ENCODE assay signal across 1 cellular context in the genomic region with DNA sequence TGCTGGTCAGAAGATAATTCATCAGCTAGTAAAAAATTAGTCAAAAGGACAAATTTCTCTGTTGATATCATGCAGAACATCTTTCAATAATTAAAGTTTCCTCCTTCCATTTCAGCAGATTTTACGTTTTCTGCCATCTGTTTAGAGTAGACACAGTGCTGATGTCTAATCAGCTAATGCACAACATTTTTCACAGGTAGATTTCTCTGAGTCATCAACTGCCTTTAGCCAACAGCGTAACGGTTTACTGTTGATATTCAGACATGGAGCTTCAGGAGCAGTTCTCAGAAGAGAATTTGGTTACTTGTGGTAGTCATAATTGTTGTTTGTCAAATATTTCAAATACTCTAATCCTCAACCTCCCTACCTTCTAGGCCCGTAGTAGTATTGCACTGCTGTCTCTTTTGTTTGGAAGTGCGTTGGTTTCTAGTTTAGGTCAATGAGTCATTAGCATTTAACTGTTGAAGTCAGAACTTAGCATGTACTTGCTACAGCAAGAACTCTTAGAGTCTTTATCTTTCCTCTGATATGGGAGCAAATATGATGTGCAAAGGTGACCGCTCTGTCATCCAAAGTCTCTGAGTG.
TF ChIP-seq lines count a peak whose summit lies in the region.

No MANE protein-coding gene starts in this region.

TF ChIP-seq in H1, 55 proteins besides CTCF, POLR2A, EP300 and RAD21:
- TF ChIP-seq RNF2 (IDR thresholded peaks at IDR 0.05; ENCODE audit: borderline replicate concordance, low read depth, low read length, missing control alignments, poor library complexity, severe bottlenecking): no peak
- TF ChIP-seq, protein P1, sequence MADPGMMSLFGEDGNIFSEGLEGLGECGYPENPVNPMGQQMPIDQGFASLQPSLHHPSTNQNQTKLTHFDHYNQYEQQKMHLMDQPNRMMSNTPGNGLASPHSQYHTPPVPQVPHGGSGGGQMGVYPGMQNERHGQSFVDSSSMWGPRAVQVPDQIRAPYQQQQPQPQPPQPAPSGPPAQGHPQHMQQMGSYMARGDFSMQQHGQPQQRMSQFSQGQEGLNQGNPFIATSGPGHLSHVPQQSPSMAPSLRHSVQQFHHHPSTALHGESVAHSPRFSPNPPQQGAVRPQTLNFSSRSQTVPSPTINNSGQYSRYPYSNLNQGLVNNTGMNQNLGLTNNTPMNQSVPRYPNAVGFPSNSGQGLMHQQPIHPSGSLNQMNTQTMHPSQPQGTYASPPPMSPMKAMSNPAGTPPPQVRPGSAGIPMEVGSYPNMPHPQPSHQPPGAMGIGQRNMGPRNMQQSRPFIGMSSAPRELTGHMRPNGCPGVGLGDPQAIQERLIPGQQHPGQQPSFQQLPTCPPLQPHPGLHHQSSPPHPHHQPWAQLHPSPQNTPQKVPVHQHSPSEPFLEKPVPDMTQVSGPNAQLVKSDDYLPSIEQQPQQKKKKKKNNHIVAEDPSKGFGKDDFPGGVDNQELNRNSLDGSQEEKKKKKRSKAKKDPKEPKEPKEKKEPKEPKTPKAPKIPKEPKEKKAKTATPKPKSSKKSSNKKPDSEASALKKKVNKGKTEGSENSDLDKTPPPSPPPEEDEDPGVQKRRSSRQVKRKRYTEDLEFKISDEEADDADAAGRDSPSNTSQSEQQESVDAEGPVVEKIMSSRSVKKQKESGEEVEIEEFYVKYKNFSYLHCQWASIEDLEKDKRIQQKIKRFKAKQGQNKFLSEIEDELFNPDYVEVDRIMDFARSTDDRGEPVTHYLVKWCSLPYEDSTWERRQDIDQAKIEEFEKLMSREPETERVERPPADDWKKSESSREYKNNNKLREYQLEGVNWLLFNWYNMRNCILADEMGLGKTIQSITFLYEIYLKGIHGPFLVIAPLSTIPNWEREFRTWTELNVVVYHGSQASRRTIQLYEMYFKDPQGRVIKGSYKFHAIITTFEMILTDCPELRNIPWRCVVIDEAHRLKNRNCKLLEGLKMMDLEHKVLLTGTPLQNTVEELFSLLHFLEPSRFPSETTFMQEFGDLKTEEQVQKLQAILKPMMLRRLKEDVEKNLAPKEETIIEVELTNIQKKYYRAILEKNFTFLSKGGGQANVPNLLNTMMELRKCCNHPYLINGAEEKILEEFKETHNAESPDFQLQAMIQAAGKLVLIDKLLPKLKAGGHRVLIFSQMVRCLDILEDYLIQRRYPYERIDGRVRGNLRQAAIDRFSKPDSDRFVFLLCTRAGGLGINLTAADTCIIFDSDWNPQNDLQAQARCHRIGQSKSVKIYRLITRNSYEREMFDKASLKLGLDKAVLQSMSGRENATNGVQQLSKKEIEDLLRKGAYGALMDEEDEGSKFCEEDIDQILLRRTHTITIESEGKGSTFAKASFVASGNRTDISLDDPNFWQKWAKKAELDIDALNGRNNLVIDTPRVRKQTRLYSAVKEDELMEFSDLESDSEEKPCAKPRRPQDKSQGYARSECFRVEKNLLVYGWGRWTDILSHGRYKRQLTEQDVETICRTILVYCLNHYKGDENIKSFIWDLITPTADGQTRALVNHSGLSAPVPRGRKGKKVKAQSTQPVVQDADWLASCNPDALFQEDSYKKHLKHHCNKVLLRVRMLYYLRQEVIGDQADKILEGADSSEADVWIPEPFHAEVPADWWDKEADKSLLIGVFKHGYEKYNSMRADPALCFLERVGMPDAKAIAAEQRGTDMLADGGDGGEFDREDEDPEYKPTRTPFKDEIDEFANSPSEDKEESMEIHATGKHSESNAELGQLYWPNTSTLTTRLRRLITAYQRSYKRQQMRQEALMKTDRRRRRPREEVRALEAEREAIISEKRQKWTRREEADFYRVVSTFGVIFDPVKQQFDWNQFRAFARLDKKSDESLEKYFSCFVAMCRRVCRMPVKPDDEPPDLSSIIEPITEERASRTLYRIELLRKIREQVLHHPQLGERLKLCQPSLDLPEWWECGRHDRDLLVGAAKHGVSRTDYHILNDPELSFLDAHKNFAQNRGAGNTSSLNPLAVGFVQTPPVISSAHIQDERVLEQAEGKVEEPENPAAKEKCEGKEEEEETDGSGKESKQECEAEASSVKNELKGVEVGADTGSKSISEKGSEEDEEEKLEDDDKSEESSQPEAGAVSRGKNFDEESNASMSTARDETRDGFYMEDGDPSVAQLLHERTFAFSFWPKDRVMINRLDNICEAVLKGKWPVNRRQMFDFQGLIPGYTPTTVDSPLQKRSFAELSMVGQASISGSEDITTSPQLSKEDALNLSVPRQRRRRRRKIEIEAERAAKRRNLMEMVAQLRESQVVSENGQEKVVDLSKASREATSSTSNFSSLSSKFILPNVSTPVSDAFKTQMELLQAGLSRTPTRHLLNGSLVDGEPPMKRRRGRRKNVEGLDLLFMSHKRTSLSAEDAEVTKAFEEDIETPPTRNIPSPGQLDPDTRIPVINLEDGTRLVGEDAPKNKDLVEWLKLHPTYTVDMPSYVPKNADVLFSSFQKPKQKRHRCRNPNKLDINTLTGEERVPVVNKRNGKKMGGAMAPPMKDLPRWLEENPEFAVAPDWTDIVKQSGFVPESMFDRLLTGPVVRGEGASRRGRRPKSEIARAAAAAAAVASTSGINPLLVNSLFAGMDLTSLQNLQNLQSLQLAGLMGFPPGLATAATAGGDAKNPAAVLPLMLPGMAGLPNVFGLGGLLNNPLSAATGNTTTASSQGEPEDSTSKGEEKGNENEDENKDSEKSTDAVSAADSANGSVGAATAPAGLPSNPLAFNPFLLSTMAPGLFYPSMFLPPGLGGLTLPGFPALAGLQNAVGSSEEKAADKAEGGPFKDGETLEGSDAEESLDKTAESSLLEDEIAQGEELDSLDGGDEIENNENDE (IDR thresholded peaks at IDR 0.05; ENCODE audit: insufficient replicate concordance, low read length): no peak
- TF ChIP-seq TCF12 (IDR thresholded peaks at IDR 0.05; ENCODE audit: low read depth, low read length): no peak
- no peak for TF ChIP-seq EGR1 (IDR thresholded peaks at IDR 0.05; ENCODE audit: borderline replicate concordance, low read depth, low read length)
- TF ChIP-seq GABPA (IDR thresholded peaks at IDR 0.05; ENCODE audit: borderline replicate concordance, insufficient read depth, low read length): no peak
- TF ChIP-seq JUN (IDR thresholded peaks at IDR 0.05; ENCODE audit: low read depth, low read length): no peak
- TF ChIP-seq HDAC6 (IDR thresholded peaks at IDR 0.05; ENCODE audit: low read depth, low read length): no peak
- TF ChIP-seq CEBPB (IDR thresholded peaks at IDR 0.05; ENCODE audit: low read depth, low read length): no peak
- TF ChIP-seq SIX5 (IDR thresholded peaks at IDR 0.05; ENCODE audit: low read depth, low read length): no peak
- no peak for TF ChIP-seq SIN3A (conservative IDR thresholded peaks at IDR 0.05 in 1 of 2, IDR thresholded peaks at IDR 0.05 in 1 of 2; ENCODE audit: low read depth in 1 of 2, low read length in 2 of 2)
- TF ChIP-seq, protein P2, sequence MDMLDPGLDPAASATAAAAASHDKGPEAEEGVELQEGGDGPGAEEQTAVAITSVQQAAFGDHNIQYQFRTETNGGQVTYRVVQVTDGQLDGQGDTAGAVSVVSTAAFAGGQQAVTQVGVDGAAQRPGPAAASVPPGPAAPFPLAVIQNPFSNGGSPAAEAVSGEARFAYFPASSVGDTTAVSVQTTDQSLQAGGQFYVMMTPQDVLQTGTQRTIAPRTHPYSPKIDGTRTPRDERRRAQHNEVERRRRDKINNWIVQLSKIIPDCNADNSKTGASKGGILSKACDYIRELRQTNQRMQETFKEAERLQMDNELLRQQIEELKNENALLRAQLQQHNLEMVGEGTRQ (IDR thresholded peaks at IDR 0.05; ENCODE audit: low read length): no peak
- no peak for TF ChIP-seq SRF (IDR thresholded peaks at IDR 0.05; ENCODE audit: low read depth, low read length)
- no peak for TF ChIP-seq RFX5 (IDR thresholded peaks at IDR 0.05; ENCODE audit: borderline replicate concordance, low read depth, low read length)
- TF ChIP-seq CHD2 (IDR thresholded peaks at IDR 0.05; ENCODE audit: low read length): no peak
- TF ChIP-seq, protein P3, sequence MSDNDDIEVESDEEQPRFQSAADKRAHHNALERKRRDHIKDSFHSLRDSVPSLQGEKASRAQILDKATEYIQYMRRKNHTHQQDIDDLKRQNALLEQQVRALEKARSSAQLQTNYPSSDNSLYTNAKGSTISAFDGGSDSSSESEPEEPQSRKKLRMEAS (IDR thresholded peaks at IDR 0.05): no peak
